Comparison of ENCODE assay signal across 8 cellular contexts in genomic region chr18:74495581-74496507, GRCh38. TPM values are rescaled to one million over a fixed set of nuclear protein-coding genes. Genes with fewer than 3 reads are reported as not detected.
DNase-seq lines count a peak whose midpoint lies in the region; ATAC-seq and TF ChIP-seq lines count a peak whose summit lies in the region.

TSS of gene CNDP2 (plus strand) at chr18:74496363. CDS start at chr18:74499974, 3,611 bp downstream.

- POLR2A ChIA-PET in AG04450 (lab: Yijun Ruan, JAX) (interaction anchor here (0.6 kb wide), 1 partner anchor 222 kb away, joined by 3 read pairs; no protein-coding TSS in a partner anchor), WTC11 (lab: Charles Lee) (interaction anchor here (0.6 to 1.2 kb wide), 5 partner anchors 12 to 298 kb away, joined by 3 to 6 read pairs (median 4); no protein-coding TSS in a partner anchor)

- H3K27me3 Mint-ChIP-seq in WTC11 (ENCODE audit: low read depth): no peaks in the 10 kb centered on the region

- ATAC-seq in GM18909 (IDR thresholded peaks at IDR 0.05; ENCODE audit: poor library complexity, unreplicated experiment): peak; percentile 79
- ATAC-seq in HG03175 (IDR thresholded peaks at IDR 0.05; ENCODE audit: unreplicated experiment): peak; percentile 75
- ATAC-seq in WTC11: peak; percentile 92

- TF ChIP-seq CTCF in AG04450 (IDR thresholded peaks at IDR 0.05; ENCODE audit: low read depth, low read length): no peak
- TF ChIP-seq CTCF in WTC11 (IDR thresholded peaks at IDR 0.05): no peak
- TF ChIP-seq CTCF in cardiac fibroblast (IDR thresholded peaks at IDR 0.05; ENCODE audit: low read depth, low read length): no peak
- TF ChIP-seq CTCF in smooth muscle cell (IDR thresholded peaks at IDR 0.05; ENCODE audit: borderline replicate concordance, insufficient read depth, poor library complexity, severe bottlenecking): no peak

- H3K4me3 ChIP-seq in AG04450 (ENCODE audit: low read depth, low read length): peak within 1 kb of the TSS; percentile 93
- H3K4me3 ChIP-seq in cardiac fibroblast (replicated peaks in 1 of 2; ENCODE audit: low read depth in 2 of 2, low read length in 2 of 2): peak within 1 kb of the TSS; percentile 83 to 97
- H3K4me3 ChIP-seq in smooth muscle cell: peak within 1 kb of the TSS; percentile 85

- peak within 1 kb of the TSS; percentile 96 for H3K4me3 Mint-ChIP-seq in WTC11

- H3K27me3 ChIP-seq in AG04450 (ENCODE audit: control insufficient read depth, insufficient read depth, low read length) (peaks cover 7% of the 10 kb centered on the region), smooth muscle cell (ENCODE audit: low read depth) (no peaks in the 10 kb centered on the region)

- H3K9ac ChIP-seq in smooth muscle cell (ENCODE audit: low read depth): peak within 1 kb of the TSS; percentile 94

- H3K9me3 Mint-ChIP-seq in WTC11: peaks cover 12% of the 10 kb centered on the region

- H3K36me3 ChIP-seq in smooth muscle cell (ENCODE audit: low read depth): peaks cover 3% of the 10 kb centered on the region

- peaks cover 8% of the 10 kb centered on the region for H4K20me1 ChIP-seq in smooth muscle cell (ENCODE audit: low read depth)

- peaks cover 14% of the 10 kb centered on the region for H3K36me3 Mint-ChIP-seq in WTC11

- H3K9me3 ChIP-seq in AG04450 (ENCODE audit: control insufficient read depth, insufficient read depth, low read length) (peaks cover 4% of the 10 kb centered on the region; the same call in 1 of the 2 replicates), smooth muscle cell (replicated peaks; ENCODE audit: low read depth) (no peaks in the 10 kb centered on the region)

- H3K4me1 Mint-ChIP-seq in WTC11: peaks cover 38% of the 10 kb centered on the region

- H3K27ac Mint-ChIP-seq in WTC11: peak within 1 kb of the TSS; percentile 98

- CTCF ChIA-PET in AG04450 (lab: Charles Lee) (interaction anchor here (1.1 to 3.6 kb wide), 4 partner anchors 19 to 299 kb away, joined by 3 to 13 read pairs (median 4); no protein-coding TSS in a partner anchor), WTC11 (lab: Charles Lee) (interaction anchor here (0.6 to 3.6 kb wide), 7 partner anchors 36 to 414 kb away, joined by 3 to 20 read pairs (median 5); no protein-coding TSS in a partner anchor)

- H3K27ac ChIP-seq in AG04450 (ENCODE audit: low read depth, low read length) (peak within 1 kb of the TSS; percentile 52), smooth muscle cell (ENCODE audit: low read depth) (peak within 1 kb of the TSS; percentile 88)

- H3K79me2 ChIP-seq in smooth muscle cell (ENCODE audit: low read depth): peaks cover 20% of the 10 kb centered on the region

- no peaks in the 10 kb centered on the region for H3K4me1 ChIP-seq in smooth muscle cell (ENCODE audit: low read depth)

- peak within 1 kb of the TSS; percentile 90 for H3K4me2 ChIP-seq in smooth muscle cell

- under 1% methylated on average over 51 of the region's 71 CpGs for WGBS in smooth muscle cell (ENCODE audit: low lambda C conversion rate)

- DNase-seq in AG04450 (ENCODE audit: low read depth, low spot score) (peak; percentile 95), NCI-H226 (peak; percentile 81), WTC11 (ENCODE audit: low spot score) (peak; percentile 100), cardiac fibroblast (ENCODE audit: low read depth in 2 of 2) (peak; percentile 99), iPS-NIHi7 (ENCODE audit: extremely low spot score) (peak; percentile 97), smooth muscle cell (lab: John Stamatoyannopoulos, UW; ENCODE audit: unreplicated experiment) (peak; percentile 97)

- peak within 1 kb of the TSS; percentile 97 for H2AFZ ChIP-seq in smooth muscle cell (ENCODE audit: low read depth)

- peaks cover 11% of the 10 kb centered on the region for H3F3A ChIP-seq in smooth muscle cell (ENCODE audit: low read depth)

TF ChIP-seq in WTC11, 78 proteins besides CTCF, POLR2A, EP300 and RAD21 (continues in another document):
- peak; percentile 79 for TF ChIP-seq FOXK1 (CRISPR knock-in tag; IDR thresholded peaks at IDR 0.05)
- peak; percentile 39 for TF ChIP-seq CREM (CRISPR knock-in tag; IDR thresholded peaks at IDR 0.05)
- TF ChIP-seq NFYB (CRISPR knock-in tag; conservative IDR thresholded peaks at IDR 0.05; ENCODE audit: low read depth): peak; percentile 71
- 0 out of 2 replicates have a peak, but pooled peaks have one; percentile 55 for TF ChIP-seq HMGA2 (CRISPR knock-in tag; IDR thresholded peaks at IDR 0.05)
- TF ChIP-seq USF2 (CRISPR knock-in tag; IDR thresholded peaks at IDR 0.05): peak; percentile 95
- no peak for TF ChIP-seq SOX15 (CRISPR knock-in tag; IDR thresholded peaks at IDR 0.05)
- TF ChIP-seq ARID4B (CRISPR knock-in tag; IDR thresholded peaks at IDR 0.05; ENCODE audit: borderline replicate concordance): no peak
- peak; percentile 77 for TF ChIP-seq FOXP1 (CRISPR knock-in tag; IDR thresholded peaks at IDR 0.05; ENCODE audit: borderline replicate concordance)
- TF ChIP-seq ATF3 (CRISPR knock-in tag; conservative IDR thresholded peaks at IDR 0.05): no peak
- TF ChIP-seq USF1 (CRISPR knock-in tag; IDR thresholded peaks at IDR 0.05): peak; percentile 96
- TF ChIP-seq ZNF138 (CRISPR knock-in tag; conservative IDR thresholded peaks at IDR 0.05): no peak
- TF ChIP-seq MAX (CRISPR knock-in tag; IDR thresholded peaks at IDR 0.05): peak; percentile 91
- peak; percentile 99 for TF ChIP-seq SP1 (CRISPR knock-in tag; conservative IDR thresholded peaks at IDR 0.05)
- TF ChIP-seq ZNF263 (CRISPR knock-in tag; IDR thresholded peaks at IDR 0.05; ENCODE audit: low read depth): no peak
- peak; percentile 35; the same call in 1 of the 2 replicates for TF ChIP-seq MYBL2 (CRISPR knock-in tag; IDR thresholded peaks at IDR 0.05)
- peak; percentile 86; the same call in 1 of the 2 replicates for TF ChIP-seq ZBTB21 (CRISPR knock-in tag; IDR thresholded peaks at IDR 0.05; ENCODE audit: borderline replicate concordance)

RNA-seq across cellular contexts. Expression of gene CNDP2, which starts in this region (rescaled TPM):
- polyA plus RNA-seq in AG04450 (2011; rRNA removed): 74.1 and 74.2 TPM in 2 replicates
- 68.2 and 85.2 TPM in 2 replicates for polyA minus RNA-seq in AG04450 (2011; rRNA and poly(A)+ RNA removed)
- total RNA-seq in WTC11 (2021): 228 to 248 TPM (median 229 TPM) in 3 replicates
- 48.0 and 73.4 TPM in 2 replicates for total RNA-seq in smooth muscle cell
- polyA plus RNA-seq in smooth muscle cell: 64.1 and 81.1 TPM in 2 replicates

Comparison
In these comparisons a context has a peak if more than half of its experiments do, and no peak if none do; other contexts are left out.
1. Peak in every context shown above with its lines: DNase-seq, ATAC-seq, H3K4me3 ChIP-seq and H3K27ac ChIP-seq.